9 cellular contexts compared by ENCODE assay signal in genomic region chr17:48012151-48012520, GRCh38. TPM values are rescaled to one million over a fixed set of nuclear protein-coding genes. Genes with fewer than 3 reads are reported as not detected.
DNase-seq lines count a peak whose midpoint lies in the region; ATAC-seq, FAIRE-seq and TF ChIP-seq lines count a peak whose summit lies in the region.
"Had no signal": no experiment of that assay in that cellular context is flagged by ENCODE, and none has a peak within 500 bp of the region (broad histone marks: within the 10 kb centered on the region; RNA-seq: fewer than 3 reads in every experiment).

No MANE protein-coding gene starts in this region.

- dilution Hi-C loops in endothelial cell of umbilical vein (cut with MboI; ENCODE audit: extremely low pct_ligation_motif_present, low sequenced_read_pairs), result no loop called here

- no peaks in the 10 kb centered on the region for H3K9me1 ChIP-seq in endothelial cell of umbilical vein (replicated peaks; ENCODE audit: control insufficient read depth, extremely low read depth, insufficient read depth, low read length)

- no peaks in the 10 kb centered on the region for H3K36me3 ChIP-seq in A673 (ENCODE audit: insufficient read depth, low read length, poor library complexity, severe bottlenecking)
- no peaks in the 10 kb centered on the region for H3K36me3 ChIP-seq in endothelial cell of umbilical vein (ENCODE audit: control insufficient read depth in 2 of 2, extremely low read depth in 1 of 2, insufficient read depth in 2 of 2, low read length in 2 of 2)
- no peaks in the 10 kb centered on the region for H3K36me3 ChIP-seq in neural cell (ENCODE audit: insufficient read depth, low read length)
- no peaks in the 10 kb centered on the region for H3K36me3 ChIP-seq in upper lobe of left lung

- no peak overlapping the region for H3K27ac Mint-ChIP-seq in activated CD8-positive, alpha-beta T cell treated with anti-CD3 and anti-CD28 coated beads, Interleukin-2, amount 10 ng/mL, durations not matched to agents 7 days and 5 days

- peaks cover 25% of the 10 kb centered on the region for H3K4me1 Mint-ChIP-seq in activated CD8-positive, alpha-beta T cell treated with anti-CD3 and anti-CD28 coated beads, Interleukin-2, amount 10 ng/mL, durations not matched to agents 7 days and 5 days (ENCODE audit: low read depth)

- H3K27ac ChIP-seq in A673 (ENCODE audit: low read depth, low read length, poor library complexity, severe bottlenecking) (peak overlapping the region; percentile 71), endothelial cell of umbilical vein (ENCODE audit: insufficient read depth, low read depth, low read length) (no peak overlapping the region), neural cell (ENCODE audit: low read length) (peak overlapping the region; percentile 96), upper lobe of left lung (no peak overlapping the region)
- H3K27ac ChIP-seq: epithelial cell of prostate had no signal

- 0 to 1% methylated on average over 6 to 10 of the region's 34 CpGs for WGBS in upper lobe of left lung, 2 donors

- TF ChIP-seq RAD21 in neural cell (conservative IDR thresholded peaks at IDR 0.05), result no peak

- no peaks in the 10 kb centered on the region for H3K9me2 ChIP-seq in neural cell (ENCODE audit: insufficient read depth, low read length)

- no peaks in the 10 kb centered on the region for H3K9me3 ChIP-seq in A673 (ENCODE audit: low read depth, low read length, poor library complexity, severe bottlenecking)
- no peaks in the 10 kb centered on the region for H3K9me3 ChIP-seq in endothelial cell of umbilical vein (replicated peaks; ENCODE audit: control insufficient read depth, insufficient read depth, low read length)
- no peaks in the 10 kb centered on the region for H3K9me3 ChIP-seq in neural cell (ENCODE audit: low read length)
- no peaks in the 10 kb centered on the region for H3K9me3 ChIP-seq in upper lobe of left lung

- H3K79me2 ChIP-seq in endothelial cell of umbilical vein (ENCODE audit: control insufficient read depth, insufficient read depth, low read length) (no peaks in the 10 kb centered on the region), neural cell (replicated peaks; ENCODE audit: insufficient read depth, low read length) (no peaks in the 10 kb centered on the region)

- ATAC-seq in activated CD8-positive, alpha-beta T cell treated with anti-CD3 and anti-CD28 coated beads, Interleukin-2, amount 10 ng/mL, durations not matched to agents 7 days and 5 days, result peak; percentile 88
- peak in 1 of 2 donors; percentile 58 for ATAC-seq in upper lobe of left lung (ENCODE audit: low FRiP score in 2 of 2)
- no peak for ATAC-seq in GM19452 (IDR thresholded peaks at IDR 0.05; ENCODE audit: unreplicated experiment)

- H3K27me3 Mint-ChIP-seq in activated CD8-positive, alpha-beta T cell treated with anti-CD3 and anti-CD28 coated beads, Interleukin-2, amount 10 ng/mL, durations not matched to agents 7 days and 5 days (ENCODE audit: low read depth), result peaks cover 40% of the 10 kb centered on the region

- peak overlapping the region; percentile 91 for H2AFZ ChIP-seq in endothelial cell of umbilical vein (ENCODE audit: low read depth, low read length)
- peak overlapping the region; percentile 46 for H2AFZ ChIP-seq in neural cell (ENCODE audit: low read depth, low read length)

- no peaks in the 10 kb centered on the region for H4K20me1 ChIP-seq in endothelial cell of umbilical vein (replicated peaks; ENCODE audit: control insufficient read depth, extremely low read depth, insufficient read depth, low read length)
- no peaks in the 10 kb centered on the region for H4K20me1 ChIP-seq in neural cell (ENCODE audit: insufficient read depth)

- H3K9ac ChIP-seq in endothelial cell of umbilical vein (replicated peaks; ENCODE audit: extremely low read depth, insufficient read depth, low read length) (no peak overlapping the region), neural cell (ENCODE audit: low read length) (peak overlapping the region; percentile 75)

- no peaks in the 10 kb centered on the region for H3F3A ChIP-seq in neural cell (ENCODE audit: insufficient read depth, low read length, poor library complexity, severe bottlenecking)

- no TSS peak for BruUV-seq in A673 (replicated peaks; lab: Mats Ljungman, UMichigan)
- no TSS peak for BruUV-seq in endothelial cell of umbilical vein (replicated peaks; lab: Mats Ljungman, UMichigan)

- TF ChIP-seq POLR2A in endothelial cell of umbilical vein (IDR thresholded peaks at IDR 0.05; ENCODE audit: low read depth, low read length) (no peak), upper lobe of left lung (IDR thresholded peaks at IDR 0.05) (no peak)

- H3K4me2 ChIP-seq in endothelial cell of umbilical vein (ENCODE audit: insufficient read depth, low read length), result peak overlapping the region; percentile 87
- H3K4me2 ChIP-seq in neural cell (ENCODE audit: low read length), result peak overlapping the region; percentile 98

- H3K4me3 ChIP-seq in A673 (ENCODE audit: low read depth, low read length, poor library complexity, severe bottlenecking) (peak overlapping the region; percentile 42), endothelial cell of umbilical vein (replicated peaks in 1 of 3; ENCODE audit: insufficient read depth in 1 of 3, low read depth in 1 of 3, low read length in 3 of 3) (peak overlapping the region; percentile 31 to 64 (median 61)), neural cell (ENCODE audit: low read length) (peak overlapping the region; percentile 64), upper lobe of left lung (peak overlapping the region in 3 of 4 donors; percentile 29 to 45 (median 41))

- intact Hi-C loops in A673 (cut with micrococcal nuclease; ENCODE audit: unreplicated experiment), result no loop called here
- intact Hi-C loops in endothelial cell of umbilical vein (cut with micrococcal nuclease), result loop anchor here (5.0 kb wide), 1 partner anchor 170 kb away; the partner anchor contains the start of gene SCRN2

- H3K4me1 ChIP-seq in A673 (ENCODE audit: insufficient read depth, low read length, poor library complexity, severe bottlenecking), result peaks cover 56% of the 10 kb centered on the region
- H3K4me1 ChIP-seq in endothelial cell of umbilical vein (ENCODE audit: control insufficient read depth, extremely low read depth, insufficient read depth, low read length), result peaks cover 9% of the 10 kb centered on the region
- peaks cover 9 to 15% (median 12%) of the 10 kb centered on the region in 4 donors for H3K4me1 ChIP-seq in upper lobe of left lung

- FAIRE-seq in endothelial cell of umbilical vein (lab: Jason Lieb, UNC), result peak; percentile 62

- H3K27me3 ChIP-seq in A673 (replicated peaks; ENCODE audit: insufficient read depth, low read depth, low read length, poor library complexity) (no peaks in the 10 kb centered on the region), endothelial cell of umbilical vein (ENCODE audit: control insufficient read depth in 2 of 2, insufficient read depth in 2 of 2, low read length in 2 of 2) (peaks cover 0 to 2% of the 10 kb centered on the region in 2 experiments), neural cell (ENCODE audit: insufficient read depth, low read depth, low read length) (no peaks in the 10 kb centered on the region), upper lobe of left lung (peaks cover 0 to 16% (median 4%) of the 10 kb centered on the region in 4 donors)

- TF ChIP-seq CTCF in A673 (conservative IDR thresholded peaks at IDR 0.05; ENCODE audit: low read depth, low read length) (0 out of 2 replicates have a peak, but pooled peaks have one; percentile 20), GM20000 (IDR thresholded peaks at IDR 0.05; ENCODE audit: extremely low read depth, missing control alignments) (no peak), endothelial cell of umbilical vein (IDR thresholded peaks at IDR 0.05; ENCODE audit: extremely low read depth in 1 of 2, insufficient read depth in 1 of 2, low read depth in 1 of 2, low read length in 2 of 2) (no peak), neural cell (IDR thresholded peaks at IDR 0.05; ENCODE audit: poor library complexity, severe bottlenecking) (peak; percentile 26), upper lobe of left lung (IDR thresholded peaks at IDR 0.05) (no peak)

- no peaks in the 10 kb centered on the region for H3K9me3 Mint-ChIP-seq in activated CD8-positive, alpha-beta T cell treated with anti-CD3 and anti-CD28 coated beads, Interleukin-2, amount 10 ng/mL, durations not matched to agents 7 days and 5 days (ENCODE audit: insufficient read depth)

- POLR2A ChIA-PET in A673 (lab: Charles Lee; ENCODE audit: low non-redundant PET) (interaction anchor here (0.6 to 1.0 kb wide), 2 partner anchors 10 to 43 kb away, joined by 3 to 14 read pairs; no protein-coding TSS in a partner anchor), endothelial cell of umbilical vein (lab: Charles Lee) (no interaction called here)
- POLR2A ChIA-PET in activated CD8-positive, alpha-beta T cell treated with anti-CD3 and anti-CD28 coated beads, Interleukin-2, amount 10 ng/mL, durations not matched to agents 7 days and 5 days (lab: Charles Lee), result interaction anchor here (0.6 to 1.0 kb wide), 2 partner anchors 116 to 549 kb away, joined by 3 to 6 read pairs; partner anchors contain the start of gene SP2

- peak overlapping the region; percentile 63 for H3K4me3 Mint-ChIP-seq in activated CD8-positive, alpha-beta T cell treated with anti-CD3 and anti-CD28 coated beads, Interleukin-2, amount 10 ng/mL, durations not matched to agents 7 days and 5 days

- H3K36me3 Mint-ChIP-seq in activated CD8-positive, alpha-beta T cell treated with anti-CD3 and anti-CD28 coated beads, Interleukin-2, amount 10 ng/mL, durations not matched to agents 7 days and 5 days (ENCODE audit: low read depth), result no peaks in the 10 kb centered on the region

- peak; percentile 55 for TF ChIP-seq EP300 in neural cell (conservative IDR thresholded peaks at IDR 0.05; ENCODE audit: poor library complexity, severe bottlenecking)
- TF ChIP-seq EP300 in upper lobe of left lung (IDR thresholded peaks at IDR 0.05), result no peak

- CTCF ChIA-PET in A673 (lab: Charles Lee) (interaction anchor here (0.6 to 2.3 kb wide), 5 partner anchors 8 to 41 kb away, joined by 3 to 12 read pairs (median 7); partner anchors contain the start of gene CDK5RAP3), endothelial cell of umbilical vein (lab: Charles Lee) (interaction anchor here (0.8 to 2.9 kb wide), 18 partner anchors 8 to 601 kb away, joined by 3 to 27 read pairs (median 6); partner anchors contain the start of gene CDK5RAP3)
- CTCF ChIA-PET in activated CD8-positive, alpha-beta T cell treated with anti-CD3 and anti-CD28 coated beads, Interleukin-2, amount 10 ng/mL, durations not matched to agents 7 days and 5 days (lab: Charles Lee), result interaction anchor here (0.9 to 3.4 kb wide), 17 partner anchors 8 to 115 kb away, joined by 3 to 30 read pairs (median 5); partner anchors contain the start of genes CDK5RAP3 and SNX11

- peak; percentile 88 for DNase-seq in A673 (ENCODE audit: low spot score)
- DNase-seq in GM20000 (ENCODE audit: low spot score), result peak; percentile 88
- peak; percentile 61 for DNase-seq in NCI-H446 treated with DMSO at 0.1 percent for 48 hours (lab: John Stamatoyannopoulos, UW)
- peak; percentile 79 for DNase-seq in activated CD8-positive, alpha-beta T cell treated with anti-CD3 and anti-CD28 coated beads, Interleukin-2, amount 10 ng/mL, durations not matched to agents 7 days and 5 days
- DNase-seq in endothelial cell of umbilical vein (ENCODE audit: low read depth, low spot score), result peak; percentile 14
- DNase-seq in upper lobe of left lung, result peak; percentile 41 to 91

RNA-seq across cellular contexts. Expression of gene COPZ2, which starts 25.5 kb away (rescaled TPM):
- 2.3 TPM in 1 of 2 replicates, not detected in the other for total RNA-seq in A673 (2021)
- total RNA-seq in activated CD8-positive, alpha-beta T cell treated with anti-CD3 and anti-CD28 coated beads, Interleukin-2, amount 10 ng/mL, durations not matched to agents 7 days and 5 days, result 1 to 10 TPM; 5.1 to 5.5 TPM
- 12.5 and 16.3 TPM in 2 replicates for total RNA-seq in endothelial cell of umbilical vein
- polyA plus RNA-seq in endothelial cell of umbilical vein, result 13.4 and 28.1 TPM in 2 replicates
- polyA plus RNA-seq in endothelial cell of umbilical vein (2011; cell fraction: cytosol; rRNA removed), result 14.9 and 16.6 TPM in 2 replicates
- polyA plus RNA-seq in endothelial cell of umbilical vein (2011; cell fraction: nucleus; rRNA removed), result 11.5 and 11.9 TPM in 2 replicates
- polyA plus RNA-seq in endothelial cell of umbilical vein (2012), result 31.6 and 51.5 TPM in 2 replicates
- polyA minus RNA-seq in endothelial cell of umbilical vein, result 15.0 and 17.1 TPM in 2 replicates
- not detected for polyA minus RNA-seq in endothelial cell of umbilical vein (2011; cell fraction: cytosol; rRNA and poly(A)+ RNA removed)
- polyA minus RNA-seq in endothelial cell of umbilical vein (2011; cell fraction: nucleus; rRNA and poly(A)+ RNA removed), result 3.7 and 3.8 TPM in 2 replicates
- not detected in 2 replicates for polyA plus RNA-seq in neural cell
- not detected in 2 replicates for polyA minus RNA-seq in neural cell
- 10 to 100 TPM in 4 of 6 donors, 1 to 10 TPM in 2; 5.2 to 33.5 (median 17.7) TPM for total RNA-seq in upper lobe of left lung

RNA-seq across cellular contexts. Expression of gene NFE2L1, which starts 36.0 kb away (rescaled TPM):
- total RNA-seq in A673 (2021) (149 and 168 TPM in 2 replicates), endothelial cell of umbilical vein (204 and 236 TPM in 2 replicates), upper lobe of left lung (100 to 1,000 TPM; 105 to 203 (median 148) TPM)
- total RNA-seq in activated CD8-positive, alpha-beta T cell treated with anti-CD3 and anti-CD28 coated beads, Interleukin-2, amount 10 ng/mL, durations not matched to agents 7 days and 5 days, result 10 to 100 TPM; 44.1 to 50.7 TPM
- polyA plus RNA-seq in endothelial cell of umbilical vein (187 and 196 TPM in 2 replicates), neural cell (48.4 and 67.1 TPM in 2 replicates)
- polyA plus RNA-seq in endothelial cell of umbilical vein (2011; cell fraction: cytosol; rRNA removed), result 182 and 183 TPM in 2 replicates
- 152 and 190 TPM in 2 replicates for polyA plus RNA-seq in endothelial cell of umbilical vein (2011; cell fraction: nucleus; rRNA removed)
- 251 and 271 TPM in 2 replicates for polyA plus RNA-seq in endothelial cell of umbilical vein (2012)
- polyA minus RNA-seq in endothelial cell of umbilical vein (201 and 268 TPM in 2 replicates), neural cell (82.2 and 96.9 TPM in 2 replicates)
- polyA minus RNA-seq in endothelial cell of umbilical vein (2011; cell fraction: cytosol; rRNA and poly(A)+ RNA removed), result 33.9 TPM
- polyA minus RNA-seq in endothelial cell of umbilical vein (2011; cell fraction: nucleus; rRNA and poly(A)+ RNA removed), result 66.4 and 84.9 TPM in 2 replicates

RNA-seq across cellular contexts. Expression of gene CDK5RAP3, which starts 41.2 kb away (rescaled TPM):
- total RNA-seq in A673 (2021) (172 and 204 TPM in 2 replicates), endothelial cell of umbilical vein (109 and 122 TPM in 2 replicates), upper lobe of left lung (100 to 1,000 TPM in 5 of 6 donors, 10 to 100 TPM in 1; 76.6 to 661 (median 160) TPM)
- 100 to 1,000 TPM; 186 to 196 TPM for total RNA-seq in activated CD8-positive, alpha-beta T cell treated with anti-CD3 and anti-CD28 coated beads, Interleukin-2, amount 10 ng/mL, durations not matched to agents 7 days and 5 days
- polyA plus RNA-seq in endothelial cell of umbilical vein (128 and 139 TPM in 2 replicates), neural cell (343 and 358 TPM in 2 replicates)
- polyA plus RNA-seq in endothelial cell of umbilical vein (2011; cell fraction: cytosol; rRNA removed), result 74.8 and 79.0 TPM in 2 replicates
- 1,121 and 1,379 TPM in 2 replicates for polyA plus RNA-seq in endothelial cell of umbilical vein (2011; cell fraction: nucleus; rRNA removed)
- 88.3 and 108 TPM in 2 replicates for polyA plus RNA-seq in endothelial cell of umbilical vein (2012)
- polyA minus RNA-seq in endothelial cell of umbilical vein (156 and 174 TPM in 2 replicates), neural cell (70.8 and 77.7 TPM in 2 replicates)
- polyA minus RNA-seq in endothelial cell of umbilical vein (2011; cell fraction: cytosol; rRNA and poly(A)+ RNA removed), result 29.1 TPM
- polyA minus RNA-seq in endothelial cell of umbilical vein (2011; cell fraction: nucleus; rRNA and poly(A)+ RNA removed), result 114 and 116 TPM in 2 replicates

RNA-seq across cellular contexts. Expression of gene PRR15L, which starts 54.5 kb away (rescaled TPM):
- total RNA-seq in A673 (2021), result not detected in 2 replicates
- not detected for total RNA-seq in activated CD8-positive, alpha-beta T cell treated with anti-CD3 and anti-CD28 coated beads, Interleukin-2, amount 10 ng/mL, durations not matched to agents 7 days and 5 days
- not detected in 2 replicates for total RNA-seq in endothelial cell of umbilical vein
- polyA plus RNA-seq in endothelial cell of umbilical vein, result not detected in 2 replicates
- polyA plus RNA-seq in endothelial cell of umbilical vein (2011; cell fraction: cytosol; rRNA removed), result not detected in 2 replicates
- not detected in 2 replicates for polyA plus RNA-seq in endothelial cell of umbilical vein (2011; cell fraction: nucleus; rRNA removed)
- 0.11 and 0.18 TPM in 2 replicates for polyA plus RNA-seq in endothelial cell of umbilical vein (2012)
- not detected in 2 replicates for polyA minus RNA-seq in endothelial cell of umbilical vein
- polyA minus RNA-seq in endothelial cell of umbilical vein (2011; cell fraction: cytosol; rRNA and poly(A)+ RNA removed), result not detected
- polyA minus RNA-seq in endothelial cell of umbilical vein (2011; cell fraction: nucleus; rRNA and poly(A)+ RNA removed), result not detected in 2 replicates
- not detected in 2 replicates for polyA plus RNA-seq in neural cell
- polyA minus RNA-seq in neural cell, result not detected in 2 replicates
- total RNA-seq in upper lobe of left lung, result 100 to 1,000 TPM in 1 of 6 donors, 10 to 100 TPM in 5; 34.2 to 105 (median 75.2) TPM

Comparison
In these comparisons a context has a peak if more than half of its experiments do, and no peak if none do; other contexts are left out.
1. DNase-seq: peak in every context shown above with its lines; median percentile 88 in A673; 88 in GM20000; 79 in activated CD8-positive, alpha-beta T cell treated with anti-CD3 and anti-CD28 coated beads, Interleukin-2, amount 10 ng/mL, durations not matched to agents 7 days and 5 days; 66 in upper lobe of left lung; 61 in NCI-H446 treated with DMSO at 0.1 percent for 48 hours; 14 in endothelial cell of umbilical vein.
2. H3K27ac ChIP-seq: peak in A673 (single experiment) and neural cell (single experiment); none in endothelial cell of umbilical vein (single experiment) and upper lobe of left lung (0 of 4).
3. CTCF ChIP-seq: peak in A673 (single experiment) and neural cell (single experiment); none in GM20000 (single experiment), endothelial cell of umbilical vein (0 of 2) and upper lobe of left lung (0 of 6).
4. Peak in every context shown above with its lines, with median percentiles within 50 percentile points of each other: H3K4me3 ChIP-seq.